ENCODE assay signal across 12 cellular contexts in genomic region chr12:116089080-116089479, GRCh38.
DNase-seq lines count a peak whose midpoint lies in the region; ATAC-seq and TF ChIP-seq lines count a peak whose summit lies in the region.
"Had no signal": no experiment of that assay in that cellular context is flagged by ENCODE, and none has a peak within 500 bp of the region (broad histone marks: within the 10 kb centered on the region; RNA-seq: fewer than 3 reads in every experiment).

No MANE protein-coding gene starts in this region.

- in situ Hi-C loops in mammary epithelial cell (cut with MboI; ENCODE audit: low sequenced_read_pairs in 2 of 2): no loop called here

- H3K36me3 Mint-ChIP-seq in WTC11 (no peaks in the 10 kb centered on the region), natural killer cell (no peaks in the 10 kb centered on the region), MCF 10A (ENCODE audit: insufficient read depth, unreplicated experiment) (peaks cover 13% of the 10 kb centered on the region)

- H3K4me3 ChIP-seq in KMS-11 (IDR thresholded peaks at IDR 0.05; ENCODE audit: insufficient read depth, low read depth, low read length): no peak overlapping the region
- no peak overlapping the region for H3K4me3 ChIP-seq in mammary epithelial cell (replicated peaks in 1 of 3; ENCODE audit: insufficient read depth in 1 of 3, low read depth in 2 of 3, low read length in 3 of 3)
- H3K4me3 ChIP-seq: A549 had no signal

- H3K27me3 ChIP-seq in KMS-11 (ENCODE audit: insufficient read depth, low read depth): no peaks in the 10 kb centered on the region
- H3K27me3 ChIP-seq in mammary epithelial cell (ENCODE audit: insufficient read depth, low read length): no peaks in the 10 kb centered on the region
- H3K27me3 ChIP-seq: BE2C had no signal

- dilution Hi-C loops in mammary epithelial cell (cut with HindIII; ENCODE audit: low sequenced_read_pairs): no loop called here

- TF ChIP-seq CTCF in KMS-11 (conservative IDR thresholded peaks at IDR 0.05; ENCODE audit: low read depth, low read length) (no peak), WTC11 (IDR thresholded peaks at IDR 0.05) (no peak), natural killer cell (IDR thresholded peaks at IDR 0.05) (no peak), MCF 10A (IDR thresholded peaks at IDR 0.05; ENCODE audit: unreplicated experiment) (no peak), mammary epithelial cell (conservative IDR thresholded peaks at IDR 0.05 in 1 of 2, IDR thresholded peaks at IDR 0.05 in 1 of 2; ENCODE audit: extremely low read depth in 1 of 2, insufficient read depth in 1 of 2, low read depth in 1 of 2, low read length in 2 of 2) (no peak)

- H3K4me2 ChIP-seq in KMS-11: peak overlapping the region; percentile 23; the same call in 1 of the 2 replicates
- H3K4me2 ChIP-seq in mammary epithelial cell (ENCODE audit: insufficient read depth, low read depth, low read length): no peak overlapping the region
- H3K4me2 ChIP-seq: A549 had no signal

- peaks cover 20% of the 10 kb centered on the region; the same call in 1 of the 2 replicates for H3K79me2 ChIP-seq in KMS-11 (ENCODE audit: insufficient read depth, low read depth)
- peaks cover 66% of the 10 kb centered on the region for H3K79me2 ChIP-seq in mammary epithelial cell (ENCODE audit: insufficient read depth, low read length)

- H3K27me3 Mint-ChIP-seq in WTC11 (ENCODE audit: low read depth): no peaks in the 10 kb centered on the region
- H3K27me3 Mint-ChIP-seq in natural killer cell (ENCODE audit: low read depth in 2 of 2): no peaks in the 10 kb centered on the region
- no peaks in the 10 kb centered on the region for H3K27me3 Mint-ChIP-seq in MCF 10A (ENCODE audit: insufficient read depth, unreplicated experiment)
- H3K27me3 Mint-ChIP-seq: CD4-positive, alpha-beta memory T cell had no signal

- H4K20me1 ChIP-seq in KMS-11 (ENCODE audit: insufficient read depth) (no peaks in the 10 kb centered on the region), mammary epithelial cell (ENCODE audit: insufficient read depth, low read length) (no peaks in the 10 kb centered on the region)

- H3K9me3 ChIP-seq in mammary epithelial cell (replicated peaks; ENCODE audit: insufficient read depth, low read length): no peaks in the 10 kb centered on the region
- H3K9me3 ChIP-seq: A549, BE2C had no signal

- H2AFZ ChIP-seq in KMS-11 (ENCODE audit: low read depth) (no peak overlapping the region), mammary epithelial cell (ENCODE audit: low read depth, low read length) (no peak overlapping the region)

- no peak overlapping the region for H3K4me3 Mint-ChIP-seq in WTC11
- H3K4me3 Mint-ChIP-seq in natural killer cell: peak overlapping the region; percentile 11
- H3K4me3 Mint-ChIP-seq in MCF 10A (ENCODE audit: unreplicated experiment): no peak overlapping the region

- H3K9ac ChIP-seq in KMS-11 (no peak overlapping the region), mammary epithelial cell (ENCODE audit: insufficient read depth, low read length) (no peak overlapping the region)

- no peak overlapping the region for H3K27ac ChIP-seq in KMS-11
- no peak overlapping the region for H3K27ac ChIP-seq in mammary epithelial cell (ENCODE audit: insufficient read depth, low read depth, low read length)
- H3K27ac ChIP-seq: A549, C4-2B had no signal

- H3K36me3 ChIP-seq in KMS-11 (ENCODE audit: insufficient read depth) (no peaks in the 10 kb centered on the region), mammary epithelial cell (ENCODE audit: insufficient read depth, low read length) (peaks cover 1% of the 10 kb centered on the region)
- H3K36me3 ChIP-seq: BE2C had no signal

- no peak for ATAC-seq in WTC11
- no peak for ATAC-seq in natural killer cell
- ATAC-seq: A549, HCT116 had no signal

- H3K4me1 Mint-ChIP-seq in WTC11 (peaks cover 21% of the 10 kb centered on the region), natural killer cell (peaks cover 44 to 49% of the 10 kb centered on the region in 2 donors), MCF 10A (ENCODE audit: insufficient read depth, unreplicated experiment) (peaks cover 16% of the 10 kb centered on the region)

- H3K4me1 ChIP-seq in KMS-11 (ENCODE audit: low read depth, poor library complexity, severe bottlenecking) (peaks cover 37% of the 10 kb centered on the region), mammary epithelial cell (ENCODE audit: insufficient read depth, low read length) (no peaks in the 10 kb centered on the region)

- 100% methylated on average over 3 of the region's 3 CpGs for WGBS in mammary epithelial cell (ENCODE audit: low coverage, missing lambda C conversion rate)

- DNase-seq in WTC11 (ENCODE audit: low spot score) (no peak), natural killer cell (no peak), EL (no peak), MCF 10A (ENCODE audit: unreplicated experiment) (no peak), mammary epithelial cell (no peak)
- DNase-seq: BE2C; CD4-positive, alpha-beta memory T cell; DMS79 had no signal

- POLR2A ChIA-PET in WTC11 (lab: Charles Lee) (no interaction called here), MCF 10A (lab: Yijun Ruan, JAX) (interaction anchor here (0.5 kb wide), 1 partner anchor 601 kb away, joined by 5 read pairs; no protein-coding TSS in a partner anchor)

- CTCF ChIA-PET in WTC11 (lab: Charles Lee): no interaction called here
- CTCF ChIA-PET in MCF 10A (lab: Yijun Ruan, JAX): interaction anchor here (0.6 kb wide), 1 partner anchor 133 kb away, joined by 3 read pairs; no protein-coding TSS in a partner anchor
- CTCF ChIA-PET in mammary epithelial cell (lab: Charles Lee; ENCODE audit: low non-redundant PET): no interaction called here

- BruUV-seq in MCF 10A (replicated peaks; lab: Mats Ljungman, UMichigan): no TSS peak
- BruUV-seq in mammary epithelial cell (replicated peaks; lab: Mats Ljungman, UMichigan): no TSS peak

- H3K27ac Mint-ChIP-seq in WTC11: no peak overlapping the region
- peak overlapping the region in 1 of 2 donors; percentile 71 for H3K27ac Mint-ChIP-seq in natural killer cell
- no peak overlapping the region for H3K27ac Mint-ChIP-seq in MCF 10A (ENCODE audit: low read depth, unreplicated experiment)
- H3K27ac Mint-ChIP-seq: CD4-positive, alpha-beta memory T cell had no signal

- H3K9me3 Mint-ChIP-seq in WTC11 (no peaks in the 10 kb centered on the region), natural killer cell (no peaks in the 10 kb centered on the region), MCF 10A (ENCODE audit: unreplicated experiment) (no peaks in the 10 kb centered on the region)
- H3K9me3 Mint-ChIP-seq: CD4-positive, alpha-beta memory T cell had no signal

- intact Hi-C loops in natural killer cell (cut with micrococcal nuclease) (no loop called here), MCF 10A (cut with micrococcal nuclease) (no loop called here), mammary epithelial cell (cut with micrococcal nuclease) (no loop called here)

TF ChIP-seq in WTC11, 78 proteins besides CTCF, POLR2A, EP300 and RAD21:
- no peak for TF ChIP-seq HMGA2 (CRISPR knock-in tag; IDR thresholded peaks at IDR 0.05)
- no peak for TF ChIP-seq ZNF396 (CRISPR knock-in tag; IDR thresholded peaks at IDR 0.05; ENCODE audit: borderline replicate concordance)
- 0 out of 2 replicates have a peak, but pooled peaks have one; percentile 61 for TF ChIP-seq ZNF121 (CRISPR knock-in tag; IDR thresholded peaks at IDR 0.05)
- no peak for TF ChIP-seq ATF2 (CRISPR knock-in tag; IDR thresholded peaks at IDR 0.05; ENCODE audit: borderline replicate concordance, low read depth)
TF ChIP-seq in WTC11: peak in this region for 1.
